Comparison of ENCODE assay signal across 10 cellular contexts in the genomic region with DNA sequence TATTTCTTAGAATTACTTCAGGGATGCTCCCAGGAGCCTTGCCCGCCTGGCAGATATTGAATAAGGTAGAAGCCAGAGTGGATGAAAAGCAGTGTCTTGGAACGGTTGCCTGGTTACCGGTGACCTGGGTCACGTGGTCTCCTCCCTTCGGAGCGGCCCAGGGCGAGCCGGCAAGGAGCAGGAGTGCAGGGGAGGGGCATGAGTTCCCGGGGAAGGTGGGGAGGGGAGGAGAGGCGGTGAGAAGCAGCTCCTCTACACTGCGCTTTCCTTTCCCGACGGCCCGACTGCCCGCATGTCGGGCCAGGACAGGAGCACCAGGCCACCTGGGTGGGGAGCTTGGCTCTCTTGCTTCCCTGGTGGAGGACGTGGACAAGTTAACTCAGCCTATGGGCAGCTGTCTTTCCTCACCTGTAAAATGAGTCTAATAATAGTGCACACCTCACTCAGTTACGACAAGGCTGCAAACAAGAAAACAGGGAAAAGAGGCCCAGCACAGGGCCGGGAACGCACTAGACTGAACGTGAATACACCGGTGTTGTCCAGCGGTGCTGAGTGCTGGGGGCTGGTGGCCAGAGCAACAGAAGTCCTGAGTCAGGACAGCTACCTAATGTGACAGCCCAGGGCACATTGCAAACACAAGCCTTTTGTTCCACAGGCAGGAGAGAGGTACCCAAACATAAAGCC.
DNase-seq lines count a peak whose midpoint lies in the region; ATAC-seq and TF ChIP-seq lines count a peak whose summit lies in the region.
"Had no signal": no experiment of that assay in that cellular context is flagged by ENCODE, and none has a peak within 500 bp of the region (broad histone marks: within the 10 kb centered on the region; RNA-seq: fewer than 3 reads in every experiment).

No MANE protein-coding gene starts in this region.

- no peak overlapping the region for H3K27ac ChIP-seq in uterus

- TF ChIP-seq POLR2A in uterus (IDR thresholded peaks at IDR 0.05) = peak in 1 of 2 donors; percentile 12

- ATAC-seq in left colon = peak; percentile 91
- no peak for ATAC-seq in HG03045 (IDR thresholded peaks at IDR 0.05; ENCODE audit: unreplicated experiment)

- no peaks in the 10 kb centered on the region for H3K27me3 ChIP-seq in uterus

- no peaks in the 10 kb centered on the region for H3K9me3 ChIP-seq in uterus

- H3K4me1 ChIP-seq in uterus = no peaks in the 10 kb centered on the region

- TF ChIP-seq CTCF in uterus (IDR thresholded peaks at IDR 0.05) = no peak

- DNase-seq in stimulated activated CD4-positive, alpha-beta T cell treated with anti-CD3 and anti-CD28 coated beads, Interleukin-15, amount 100 ng/mL, for 24 hours = peak; percentile 2
- DNase-seq in stimulated activated CD4-positive, alpha-beta T cell treated with anti-CD3 and anti-CD28 coated beads, Interleukin-12 subunit alpha, Interleukin-12 subunit beta, amount 100 ng/mL, for 4 hours = no peak
- DNase-seq in astrocyte of the hippocampus (ENCODE audit: low read depth, low spot score) = peak; percentile 68
- peak; percentile 33 to 46 for DNase-seq in left colon
- peak; percentile 39 to 42 for DNase-seq in uterus
- DNase-seq in inferior parietal cortex (ENCODE audit: extremely low spot score) = no peak
- no peak for DNase-seq in globus pallidus (ENCODE audit: low spot score)
- DNase-seq: AML-193, occipital lobe had no signal

- intact Hi-C loops in left colon (cut with DNase I, micrococcal nuclease) = loop anchor here in 1 of 2 donors (10.0 kb wide), 2 partner anchors 95 to 455 kb away; no protein-coding TSS in a partner anchor
- intact Hi-C loops in uterus (cut with DNase I; ENCODE audit: low total_unique reads) = loop anchor here (10.0 kb wide), 1 partner anchor 465 kb away; the partner anchor contains the start of gene PSMD6

- H3K36me3 ChIP-seq in uterus = no peaks in the 10 kb centered on the region

- no peak overlapping the region for H3K4me3 ChIP-seq in uterus

Comparison
In these comparisons a context has a peak if more than half of its experiments do, and no peak if none do; other contexts are left out.
1. DNase-seq: peak in stimulated activated CD4-positive, alpha-beta T cell treated with anti-CD3 and anti-CD28 coated beads, Interleukin-15, amount 100 ng/mL, for 24 hours (single experiment), astrocyte of the hippocampus (single experiment), left colon (2 of 2) and uterus (2 of 2); none in stimulated activated CD4-positive, alpha-beta T cell treated with anti-CD3 and anti-CD28 coated beads, Interleukin-12 subunit alpha, Interleukin-12 subunit beta, amount 100 ng/mL, for 4 hours (single experiment), inferior parietal cortex (single experiment) and globus pallidus (single experiment).